Comparison of ENCODE assay signal across 8 cellular contexts in genomic region chr16:80932725-80933124, GRCh38.
DNase-seq lines count a peak whose midpoint lies in the region; ATAC-seq and TF ChIP-seq lines count a peak whose summit lies in the region.

No MANE protein-coding gene starts in this region.

- WGBS in prostate gland, result 17% methylated on average over 22 of the region's 22 CpGs

- H3K9me3 ChIP-seq in prostate gland, result no peaks in the 10 kb centered on the region

- peaks cover 5% of the 10 kb centered on the region for H3K4me1 Mint-ChIP-seq in activated CD8-positive, alpha-beta T cell treated with anti-CD3 and anti-CD28 coated beads for 36 hours (ENCODE audit: low read depth)
- peaks cover 3% of the 10 kb centered on the region for H3K4me1 Mint-ChIP-seq in glutamatergic neuron (ENCODE audit: low read depth, unreplicated experiment)

- H3K27me3 Mint-ChIP-seq in activated CD8-positive, alpha-beta T cell treated with anti-CD3 and anti-CD28 coated beads for 36 hours, result peaks cover 43% of the 10 kb centered on the region
- peaks cover 4% of the 10 kb centered on the region for H3K27me3 Mint-ChIP-seq in glutamatergic neuron (ENCODE audit: unreplicated experiment)

- intact Hi-C loops in activated CD8-positive, alpha-beta T cell treated with anti-CD3 and anti-CD28 coated beads for 36 hours (cut with micrococcal nuclease), result no loop called here
- intact Hi-C loops in prostate gland (cut with DNase I), result no loop called here

- peak overlapping the region; percentile 45 for H3K4me3 Mint-ChIP-seq in activated CD8-positive, alpha-beta T cell treated with anti-CD3 and anti-CD28 coated beads for 36 hours
- H3K4me3 Mint-ChIP-seq in glutamatergic neuron (ENCODE audit: unreplicated experiment), result peak overlapping the region; percentile 85

- POLR2A ChIA-PET in activated CD8-positive, alpha-beta T cell treated with anti-CD3 and anti-CD28 coated beads for 36 hours (lab: Charles Lee), result interaction anchor here (0.9 kb wide), 1 partner anchor 71 kb away, joined by 3 read pairs; no protein-coding TSS in a partner anchor

- no peaks in the 10 kb centered on the region for H3K9me3 Mint-ChIP-seq in activated CD8-positive, alpha-beta T cell treated with anti-CD3 and anti-CD28 coated beads for 36 hours
- peaks cover 5% of the 10 kb centered on the region for H3K9me3 Mint-ChIP-seq in glutamatergic neuron (ENCODE audit: unreplicated experiment)

- TF ChIP-seq CTCF in activated CD8-positive, alpha-beta T cell treated with anti-CD3 and anti-CD28 coated beads for 36 hours (IDR thresholded peaks at IDR 0.05), result no peak
- TF ChIP-seq CTCF in glutamatergic neuron (IDR thresholded peaks at IDR 0.05; ENCODE audit: partially characterized antibody, unreplicated experiment), result no peak
- TF ChIP-seq CTCF in prostate gland (IDR thresholded peaks at IDR 0.05), result no peak

- no peaks in the 10 kb centered on the region for H3K4me1 ChIP-seq in prostate gland (replicated peaks)

- CTCF ChIA-PET in activated CD8-positive, alpha-beta T cell treated with anti-CD3 and anti-CD28 coated beads for 36 hours (lab: Charles Lee), result interaction anchor here (2.4 kb wide), 1 partner anchor 9 kb away, joined by 15 read pairs; no protein-coding TSS in a partner anchor

- no peak for ATAC-seq in activated CD8-positive, alpha-beta T cell treated with anti-CD3 and anti-CD28 coated beads for 36 hours
- no peak for ATAC-seq in GM21526 (IDR thresholded peaks at IDR 0.05; ENCODE audit: low FRiP score, unreplicated experiment)

- no peak overlapping the region for H3K27ac Mint-ChIP-seq in activated CD8-positive, alpha-beta T cell treated with anti-CD3 and anti-CD28 coated beads for 36 hours
- H3K27ac Mint-ChIP-seq in glutamatergic neuron (ENCODE audit: unreplicated experiment), result no peak overlapping the region

- H3K27ac ChIP-seq in prostate gland, result peak overlapping the region; percentile 90 to 93

- DNase-seq in G401 (ENCODE audit: low spot score), result peak; percentile 59
- DNase-seq in activated CD8-positive, alpha-beta T cell treated with anti-CD3 and anti-CD28 coated beads for 36 hours, result no peak
- DNase-seq in glutamatergic neuron, result no peak
- peak; percentile 46 for DNase-seq in prostate gland (ENCODE audit: low spot score)
- DNase-seq in activated gamma-delta T cell (lab: John Stamatoyannopoulos, UW), result no peak
- DNase-seq in activated CD4-positive, alpha-beta T cell treated with anti-CD3 and anti-CD28 coated beads, Interleukin-2, amount 50 U/mL, for 1 hour, result no peak
- no peak for DNase-seq in middle frontal gyrus (ENCODE audit: extremely low spot score, low spot score)

- no peak for TF ChIP-seq POLR2A in prostate gland (IDR thresholded peaks at IDR 0.05)

- H3K36me3 ChIP-seq in prostate gland, result no peaks in the 10 kb centered on the region

- no peaks in the 10 kb centered on the region for H3K36me3 Mint-ChIP-seq in activated CD8-positive, alpha-beta T cell treated with anti-CD3 and anti-CD28 coated beads for 36 hours (ENCODE audit: low read depth)
- H3K36me3 Mint-ChIP-seq in glutamatergic neuron (ENCODE audit: unreplicated experiment), result peaks cover 6% of the 10 kb centered on the region

- peak overlapping the region; percentile 38 to 44 for H3K4me3 ChIP-seq in prostate gland

- in situ Hi-C loops in G401 (cut with HindIII; ENCODE audit: low sequenced_read_pairs), result no loop called here

- no peaks in the 10 kb centered on the region for H3K27me3 ChIP-seq in prostate gland (replicated peaks; ENCODE audit: insufficient read depth)

Comparison
In these comparisons a context has a peak if more than half of its experiments do, and no peak if none do; other contexts are left out.
1. DNase-seq: peak in G401 (single experiment) and prostate gland (single experiment); none in activated CD8-positive, alpha-beta T cell treated with anti-CD3 and anti-CD28 coated beads for 36 hours (single experiment), glutamatergic neuron (single experiment), activated gamma-delta T cell (single experiment), activated CD4-positive, alpha-beta T cell treated with anti-CD3 and anti-CD28 coated beads, Interleukin-2, amount 50 U/mL, for 1 hour (single experiment) and middle frontal gyrus (single experiment).